ENCODE assay signal across 9 cellular contexts in genomic region chr5:54520438-54520846, GRCh38. TPM values are rescaled to one million over a fixed set of nuclear protein-coding genes. Genes with fewer than 3 reads are reported as not detected.
DNase-seq lines count a peak whose midpoint lies in the region; FAIRE-seq and TF ChIP-seq lines count a peak whose summit lies in the region.
"Had no signal": no experiment of that assay in that cellular context is flagged by ENCODE, and none has a peak within 500 bp of the region (broad histone marks: within the 10 kb centered on the region; RNA-seq: fewer than 3 reads in every experiment).

No MANE protein-coding gene starts in this region.

- peaks cover 10% of the 10 kb centered on the region for H3K36me3 ChIP-seq in WERI-Rb-1
- H3K36me3 ChIP-seq in prostate gland, result no peaks in the 10 kb centered on the region

- H3K4me1 Mint-ChIP-seq in T-helper 1 cell treated with Interleukin-12 subunit alpha and Interleukin-12 subunit beta and Interleukin-4 antibody, amounts not matched to agents 30 μg/mL and 1 μg/mL, for 36 hours (ENCODE audit: low read depth), result peaks cover 45% of the 10 kb centered on the region

- no peaks in the 10 kb centered on the region for H3K9me3 Mint-ChIP-seq in T-helper 1 cell treated with Interleukin-12 subunit alpha and Interleukin-12 subunit beta and Interleukin-4 antibody, amounts not matched to agents 30 μg/mL and 1 μg/mL, for 36 hours

- H3K4me3 ChIP-seq in WERI-Rb-1 (ENCODE audit: low read depth, low read length), result peak overlapping the region; percentile 12; the same call in 1 of the 2 replicates
- peak overlapping the region; percentile 92 to 95 for H3K4me3 ChIP-seq in prostate gland

- 16% methylated on average over 7 of the region's 7 CpGs for WGBS in prostate gland

- DNase-seq in T-helper 1 cell, result no peak
- no peak for DNase-seq in WERI-Rb-1
- DNase-seq in foreskin melanocyte, result peak; percentile 45
- DNase-seq in prostate gland (ENCODE audit: low spot score), result no peak
- no peak for DNase-seq in activated CD4-positive, CD25-positive, alpha-beta regulatory T cell treated with anti-CD3 and anti-CD28 coated beads, Interleukin-2, amount 50 U/mL, for 72 hours
- no peak for DNase-seq in RCC 7860 (ENCODE audit: low spot score)
- no peak for DNase-seq in AG08395 (ENCODE audit: low spot score)

- peaks cover 3% of the 10 kb centered on the region for H3K4me1 ChIP-seq in prostate gland (replicated peaks)

- intact Hi-C loops in prostate gland (cut with DNase I), result loop anchor here (10.0 kb wide), 1 partner anchor 144 kb away; no protein-coding TSS in a partner anchor

- peaks cover 9% of the 10 kb centered on the region for H3K27me3 Mint-ChIP-seq in T-helper 1 cell treated with Interleukin-12 subunit alpha and Interleukin-12 subunit beta and Interleukin-4 antibody, amounts not matched to agents 30 μg/mL and 1 μg/mL, for 36 hours (ENCODE audit: low read depth)

- H3K27ac ChIP-seq in WERI-Rb-1 (no peak overlapping the region), prostate gland (peak overlapping the region; percentile 7 to 20)

- H3K9me3 ChIP-seq in WERI-Rb-1 (ENCODE audit: severe bottlenecking), result no peaks in the 10 kb centered on the region
- H3K9me3 ChIP-seq in prostate gland, result no peaks in the 10 kb centered on the region

- no peak for FAIRE-seq in RCC 7860 (lab: Jason Lieb, UNC)
- FAIRE-seq: G401.6 had no signal

- peak overlapping the region; percentile 89 for H3K4me3 Mint-ChIP-seq in T-helper 1 cell treated with Interleukin-12 subunit alpha and Interleukin-12 subunit beta and Interleukin-4 antibody, amounts not matched to agents 30 μg/mL and 1 μg/mL, for 36 hours

- TF ChIP-seq POLR2A in prostate gland (IDR thresholded peaks at IDR 0.05), result no peak

- TF ChIP-seq CTCF in WERI-Rb-1 (IDR thresholded peaks at IDR 0.05; ENCODE audit: low read depth, low read length) (no peak), prostate gland (IDR thresholded peaks at IDR 0.05) (no peak)

- peak overlapping the region; percentile 56 for H3K27ac Mint-ChIP-seq in T-helper 1 cell treated with Interleukin-12 subunit alpha and Interleukin-12 subunit beta and Interleukin-4 antibody, amounts not matched to agents 30 μg/mL and 1 μg/mL, for 36 hours

- H3K36me3 Mint-ChIP-seq in T-helper 1 cell treated with Interleukin-12 subunit alpha and Interleukin-12 subunit beta and Interleukin-4 antibody, amounts not matched to agents 30 μg/mL and 1 μg/mL, for 36 hours (ENCODE audit: low read depth), result peaks cover 51% of the 10 kb centered on the region

- H3K27me3 ChIP-seq in WERI-Rb-1 (ENCODE audit: insufficient read depth, low read depth, severe bottlenecking) (no peaks in the 10 kb centered on the region), prostate gland (replicated peaks; ENCODE audit: insufficient read depth) (no peaks in the 10 kb centered on the region)

RNA-seq across cellular contexts. Expression of gene SNX18, which starts 2.9 kb away (rescaled TPM):
- total RNA-seq in prostate gland, result 10 to 100 TPM; 26.3 to 80.4 TPM
